In the genomic region with DNA sequence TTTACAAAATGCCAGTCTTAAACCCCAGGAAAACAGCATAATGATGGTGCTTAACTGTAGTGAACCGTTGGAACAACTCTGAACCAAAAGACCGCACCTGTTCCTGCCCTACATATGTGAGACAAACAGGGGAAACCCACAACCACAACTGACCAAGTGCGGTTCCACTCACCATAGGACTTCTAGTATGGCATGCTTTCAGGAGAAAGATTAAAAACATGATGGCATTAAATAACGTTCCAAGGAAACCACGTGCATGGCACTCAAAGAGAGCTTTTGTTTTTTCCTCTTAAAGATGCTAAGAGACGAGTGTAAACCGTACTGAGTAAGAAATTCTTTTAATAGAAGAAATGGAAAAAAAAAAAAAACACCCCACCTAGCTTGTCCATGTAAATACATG, we compare ENCODE assay signal across 10 cellular contexts.
A peak's percentile ranks its signal among the peaks of the same experiment; 100 is the strongest.
DNase-seq lines count a peak whose midpoint lies in the region; ATAC-seq and TF ChIP-seq lines count a peak whose summit lies in the region.
"Had no signal": no experiment of that assay in that cellular context is flagged by ENCODE, and none has a peak within 500 bp of the region (broad histone marks: within the 10 kb centered on the region; RNA-seq: fewer than 3 reads in every experiment).

No MANE protein-coding gene starts in this region.

- peak overlapping the region in 4 of 10 donors; percentile 7 to 49 (median 40) for H3K27ac Mint-ChIP-seq in naive thymus-derived CD8-positive, alpha-beta T cell
- no peak overlapping the region for H3K27ac Mint-ChIP-seq in progenitor cell of endocrine pancreas
- H3K27ac Mint-ChIP-seq: dendritic cell treated with granulocyte-macrophage colony-stimulating factor and Interleukin-4, amounts not matched to agents 40 ng/mL and 50 ng/mL, for 4 days had no signal

- peak overlapping the region in 3 of 10 donors; percentile 11 to 46 (median 15) for H3K4me3 Mint-ChIP-seq in naive thymus-derived CD8-positive, alpha-beta T cell
- no peak overlapping the region for H3K4me3 Mint-ChIP-seq in progenitor cell of endocrine pancreas (ENCODE audit: low read depth)
- H3K4me3 Mint-ChIP-seq: dendritic cell treated with granulocyte-macrophage colony-stimulating factor and Interleukin-4, amounts not matched to agents 40 ng/mL and 50 ng/mL, for 4 days had no signal

- in situ Hi-C loops in ACHN (cut with HindIII; ENCODE audit: low pct_ligation_motif_present, low pct_unique_long_range_greater_than_20kb, low sequenced_read_pairs): no loop called here

- ATAC-seq in GM18519 (IDR thresholded peaks at IDR 0.05; ENCODE audit: low FRiP score, unreplicated experiment): peak; percentile 55
- ATAC-seq in GM21717 (IDR thresholded peaks at IDR 0.05; ENCODE audit: unreplicated experiment): peak; percentile 82
- ATAC-seq in naive thymus-derived CD8-positive, alpha-beta T cell: peak; percentile 73 to 83
- no peak for ATAC-seq in body of pancreas
- ATAC-seq: SK-N-SH treated with all-trans-retinoic acid at 6 μM for 48 hours had no signal

- peak; percentile 91 for DNase-seq in LHCN-M2 (ENCODE audit: low read depth)
- peak in 8 of 10 donors; percentile 3 to 61 (median 15) for DNase-seq in naive thymus-derived CD8-positive, alpha-beta T cell
- DNase-seq in DMS 273 (lab: John Stamatoyannopoulos, UW; ENCODE audit: unreplicated experiment): no peak
- no peak for DNase-seq in progenitor cell of endocrine pancreas (ENCODE audit: low spot score, unreplicated experiment)
- no peak for DNase-seq in ACHN
- DNase-seq in body of pancreas: no peak

- no peaks in the 10 kb centered on the region for H3K27me3 Mint-ChIP-seq in naive thymus-derived CD8-positive, alpha-beta T cell
- no peaks in the 10 kb centered on the region for H3K27me3 Mint-ChIP-seq in progenitor cell of endocrine pancreas
- H3K27me3 Mint-ChIP-seq: dendritic cell treated with granulocyte-macrophage colony-stimulating factor and Interleukin-4, amounts not matched to agents 40 ng/mL and 50 ng/mL, for 4 days had no signal

- TF ChIP-seq CTCF in progenitor cell of endocrine pancreas (IDR thresholded peaks at IDR 0.05; ENCODE audit: unreplicated experiment) (no peak), body of pancreas (IDR thresholded peaks at IDR 0.05) (no peak)

- H3K27me3 ChIP-seq in body of pancreas: no peaks in the 10 kb centered on the region

- H3K9me3 Mint-ChIP-seq in naive thymus-derived CD8-positive, alpha-beta T cell: no peaks in the 10 kb centered on the region
- H3K9me3 Mint-ChIP-seq in progenitor cell of endocrine pancreas (ENCODE audit: low read depth): no peaks in the 10 kb centered on the region
- H3K9me3 Mint-ChIP-seq: dendritic cell treated with granulocyte-macrophage colony-stimulating factor and Interleukin-4, amounts not matched to agents 40 ng/mL and 50 ng/mL, for 4 days had no signal

- H3K4me1 Mint-ChIP-seq in naive thymus-derived CD8-positive, alpha-beta T cell: peaks cover 0 to 13% (median 9%) of the 10 kb centered on the region in 4 donors
- H3K4me1 Mint-ChIP-seq in progenitor cell of endocrine pancreas (ENCODE audit: low read depth): peaks cover 10% of the 10 kb centered on the region

- no peak overlapping the region for H3K4me3 ChIP-seq in body of pancreas

- POLR2A ChIA-PET in naive thymus-derived CD8-positive, alpha-beta T cell (lab: Charles Lee): no interaction called here

- no peaks in the 10 kb centered on the region for H3K36me3 ChIP-seq in body of pancreas (replicated peaks in 1 of 2; ENCODE audit: insufficient read depth in 1 of 2, low read depth in 2 of 2)

- H3K4me1 ChIP-seq in body of pancreas: no peaks in the 10 kb centered on the region

- 76 to 87% methylated on average over 7 of the region's 7 CpGs for WGBS in body of pancreas, 2 donors

- TF ChIP-seq POLR2A in body of pancreas (IDR thresholded peaks at IDR 0.05): no peak

- intact Hi-C loops in body of pancreas (cut with DNase I): no loop called here

- no peaks in the 10 kb centered on the region for H3K9me3 ChIP-seq in body of pancreas

- H3K36me3 Mint-ChIP-seq in naive thymus-derived CD8-positive, alpha-beta T cell: peaks cover 5 to 31% (median 18%) of the 10 kb centered on the region in 3 donors
- H3K36me3 Mint-ChIP-seq in progenitor cell of endocrine pancreas (ENCODE audit: insufficient read depth): peaks cover 9% of the 10 kb centered on the region

- no peak overlapping the region for H3K27ac ChIP-seq in body of pancreas

Comparison
In these comparisons a context has a peak if more than half of its experiments do, and no peak if none do; other contexts are left out.
1. DNase-seq: peak in LHCN-M2 (single experiment) and naive thymus-derived CD8-positive, alpha-beta T cell (8 of 10); none in DMS 273 (single experiment), progenitor cell of endocrine pancreas (single experiment), ACHN (single experiment) and body of pancreas (0 of 4).